In the genomic region with DNA sequence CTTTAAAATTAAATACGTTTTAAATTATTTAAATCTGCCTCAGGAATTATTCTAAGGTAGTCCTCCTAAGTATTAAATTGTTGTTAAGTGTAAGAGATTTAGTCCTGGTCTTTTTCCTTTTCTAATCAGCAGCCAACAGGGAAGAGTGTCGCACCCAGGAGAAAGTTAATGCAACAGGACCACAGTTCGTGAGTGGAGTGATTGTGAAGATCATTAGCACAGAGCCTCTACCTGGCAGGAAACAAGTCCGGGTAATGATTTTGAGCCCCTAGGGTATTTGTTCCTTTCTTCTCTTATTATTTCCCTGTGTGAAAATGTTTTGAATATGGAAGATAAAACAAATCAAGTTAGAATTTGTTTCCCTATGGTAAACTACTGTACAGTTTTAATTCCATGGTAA, we compare ENCODE assay signal across 25 cellular contexts. TPM values are rescaled to one million over a fixed set of nuclear protein-coding genes. Genes with fewer than 3 reads are reported as not detected.
DNase-seq lines count a peak whose midpoint lies in the region; FAIRE-seq and TF ChIP-seq lines count a peak whose summit lies in the region.
"Had no signal": no experiment of that assay in that cellular context is flagged by ENCODE, and none has a peak within 500 bp of the region (broad histone marks: within the 10 kb centered on the region; RNA-seq: fewer than 3 reads in every experiment).

No MANE protein-coding gene starts in this region.

- H4K5ac ChIP-seq in H1 (ENCODE audit: insufficient read length, low read depth, low read length), result peak overlapping the region; percentile 99

- H4K8ac ChIP-seq in H1 (ENCODE audit: extremely low read depth, insufficient read depth, low read length), result no peak overlapping the region
- no peak overlapping the region for H4K8ac ChIP-seq in neuronal stem cell (ENCODE audit: low read depth, low read length)

- no peaks in the 10 kb centered on the region for H3K9me3 Mint-ChIP-seq in activated naive CD4-positive, alpha-beta T cell treated with anti-CD3 and anti-CD28 coated beads for 36 hours

- no peak overlapping the region for H3K27ac Mint-ChIP-seq in activated naive CD4-positive, alpha-beta T cell treated with anti-CD3 and anti-CD28 coated beads for 36 hours
- H3K27ac Mint-ChIP-seq: CD4-positive, alpha-beta memory T cell had no signal

- peak overlapping the region; percentile 65 for H3K56ac ChIP-seq in H1 (replicated peaks; ENCODE audit: insufficient read length, low read depth, low read length)

- H3K23me2 ChIP-seq in H1 (ENCODE audit: low read depth, low read length), result peaks cover 2% of the 10 kb centered on the region; the same call in 1 of the 2 replicates

- H2BK120ac ChIP-seq in H1 (replicated peaks; ENCODE audit: low read depth, low read length), result peak overlapping the region; percentile 81
- no peak overlapping the region for H2BK120ac ChIP-seq in neuronal stem cell (ENCODE audit: low read depth, low read length)

- H3K4me1 Mint-ChIP-seq in activated naive CD4-positive, alpha-beta T cell treated with anti-CD3 and anti-CD28 coated beads for 36 hours (ENCODE audit: low read depth), result no peaks in the 10 kb centered on the region
- H3K4me1 Mint-ChIP-seq: CD4-positive, alpha-beta memory T cell had no signal

- H2BK20ac ChIP-seq in H1 (ENCODE audit: low read length), result peak overlapping the region; percentile 49; the same call in 1 of the 2 replicates

- H2BK5ac ChIP-seq in H1 (ENCODE audit: low read depth, low read length), result peak overlapping the region; percentile 75
- no peak overlapping the region for H2BK5ac ChIP-seq in neuronal stem cell (ENCODE audit: low read length)

- H3K4ac ChIP-seq in H1 (replicated peaks; ENCODE audit: insufficient read length, low read depth, low read length) (no peak overlapping the region), neuronal stem cell (ENCODE audit: low read length) (no peak overlapping the region)

- CTCF ChIA-PET in H1 (lab: Charles Lee; ENCODE audit: partially characterized antibody), result no interaction called here
- CTCF ChIA-PET in activated naive CD4-positive, alpha-beta T cell treated with anti-CD3 and anti-CD28 coated beads for 36 hours (lab: Charles Lee), result no interaction called here

- FAIRE-seq in H1 (lab: Jason Lieb, UNC), result peak; percentile 19
- FAIRE-seq: GM12891, HTR-8/SVneo had no signal

- H3K36me3 ChIP-seq in cardiac muscle cell (peaks cover 17% of the 10 kb centered on the region), H1 (ENCODE audit: control insufficient read depth in 2 of 4, insufficient read depth in 4 of 4, low read length in 3 of 4) (peaks cover 9 to 42% (median 24%) of the 10 kb centered on the region in 4 experiments; a peak in 6 of 8 replicates), iPS-18a (ENCODE audit: control insufficient read depth, low read depth, low read length) (peaks cover 28% of the 10 kb centered on the region), neuronal stem cell (replicated peaks in 1 of 2; ENCODE audit: control insufficient read depth in 2 of 2, insufficient read depth in 2 of 2, low read length in 2 of 2) (peaks cover 0 to 93% of the 10 kb centered on the region in 2 donors)

- peaks cover 45% of the 10 kb centered on the region for H3K4me1 ChIP-seq in cardiac muscle cell (ENCODE audit: low read depth)
- H3K4me1 ChIP-seq in H1 (replicated peaks in 1 of 4; ENCODE audit: control insufficient read depth in 3 of 4, insufficient read depth in 4 of 4, low read length in 3 of 4), result peaks cover 0 to 26% (median 4%) of the 10 kb centered on the region in 4 experiments; a peak in 3 of 7 replicates
- H3K4me1 ChIP-seq in iPS-18a (ENCODE audit: control insufficient read depth, low read depth, low read length), result peaks cover 51% of the 10 kb centered on the region
- H3K4me1 ChIP-seq in neuronal stem cell (ENCODE audit: control insufficient read depth in 2 of 2, insufficient read depth in 1 of 2, low read depth in 1 of 2, low read length in 2 of 2), result peaks cover 3 to 11% of the 10 kb centered on the region in 2 donors
- H3K4me1 ChIP-seq: BLaER1 treated with 17β-estradiol and CSF1 and Interleukin-3, amounts not matched to agents 10 nM and 100 nM; Caco-2 had no signal

- DNase-seq in cardiac muscle cell (ENCODE audit: low read depth in 1 of 2, low spot score in 1 of 2), result no peak
- no peak for DNase-seq in cardiac septum (ENCODE audit: low spot score)
- DNase-seq in H1 (ENCODE audit: low read depth in 1 of 2, low spot score in 2 of 2), result no peak
- no peak for DNase-seq in neuronal stem cell (ENCODE audit: low spot score)
- no peak for DNase-seq in activated naive CD4-positive, alpha-beta T cell treated with anti-CD3 and anti-CD28 coated beads for 36 hours
- no peak for DNase-seq in NCI-H226
- no peak for DNase-seq in effector CD8-positive, alpha-beta T cell (lab: John Stamatoyannopoulos, UW)
- DNase-seq: Caco-2; CD4-positive, alpha-beta memory T cell; DMS 273 treated with DMSO at 0.1 percent for 48 hours; DMS79 treated with DMSO at 0.1 percent for 48 hours; Karpas-422; MV-4-11; NCI-H1105 treated with DMSO at 0.1 percent for 48 hours; NCI-H2081; NCI-H2171; NCI-H524 treated with DMSO at 0.1 percent for 48 hours; NCI-H82; OCI-M1; Right ventricle myocardium superior had no signal

- H2AFZ ChIP-seq in H1 (ENCODE audit: low read length) (no peak overlapping the region), neuronal stem cell (ENCODE audit: low read length) (no peak overlapping the region)

- H3K27me3 ChIP-seq in cardiac muscle cell (no peaks in the 10 kb centered on the region), H1 (replicated peaks in 1 of 4; ENCODE audit: control insufficient read depth in 3 of 4, extremely low read depth in 1 of 4, insufficient read depth in 3 of 4, low read length in 3 of 4) (no peaks in the 10 kb centered on the region), iPS-18a (ENCODE audit: control insufficient read depth, insufficient read depth, low read length) (no peaks in the 10 kb centered on the region), neuronal stem cell (ENCODE audit: control insufficient read depth in 3 of 3, insufficient read depth in 3 of 3, low read depth in 1 of 3, low read length in 3 of 3) (no peaks in the 10 kb centered on the region)
- H3K27me3 ChIP-seq: BLaER1 treated with 17β-estradiol and CSF1 and Interleukin-3, amounts not matched to agents 10 nM and 100 nM had no signal

- H3K9me3 ChIP-seq in cardiac muscle cell (ENCODE audit: low read depth) (no peaks in the 10 kb centered on the region), H1 (ENCODE audit: insufficient read depth in 2 of 2, low read depth in 1 of 2, low read length in 1 of 2) (no peaks in the 10 kb centered on the region), iPS-18a (ENCODE audit: control insufficient read depth, low read depth, low read length) (no peaks in the 10 kb centered on the region), neuronal stem cell (replicated peaks in 1 of 2; ENCODE audit: control insufficient read depth in 2 of 2, insufficient read depth in 1 of 2, low read depth in 1 of 2, low read length in 2 of 2) (no peaks in the 10 kb centered on the region)
- H3K9me3 ChIP-seq: BLaER1 treated with 17β-estradiol and CSF1 and Interleukin-3, amounts not matched to agents 10 nM and 100 nM; Caco-2 had no signal

- peak overlapping the region in 3 of 4 experiments; percentile 40 to 49 (median 49); a peak in 5 of 7 replicates for H3K9ac ChIP-seq in H1 (replicated peaks in 1 of 4; ENCODE audit: extremely low read depth in 1 of 4, low read depth in 3 of 4, low read length in 3 of 4)
- H3K9ac ChIP-seq in iPS-18a (ENCODE audit: low read length), result peak overlapping the region; percentile 72
- H3K9ac ChIP-seq in neuronal stem cell (ENCODE audit: low read depth, low read length, poor library complexity), result no peak overlapping the region
- H3K9ac ChIP-seq: BLaER1 treated with 17β-estradiol and CSF1 and Interleukin-3, amounts not matched to agents 10 nM and 100 nM had no signal

- no peaks in the 10 kb centered on the region for H3K27me3 Mint-ChIP-seq in activated naive CD4-positive, alpha-beta T cell treated with anti-CD3 and anti-CD28 coated beads for 36 hours (ENCODE audit: low read depth)
- H3K27me3 Mint-ChIP-seq: CD4-positive, alpha-beta memory T cell had no signal

- no peak for TF ChIP-seq RAD21 in H1 (IDR thresholded peaks at IDR 0.05 in 1 of 2, conservative IDR thresholded peaks at IDR 0.05 in 1 of 2; ENCODE audit: low read depth in 2 of 2, low read length in 2 of 2)

- no peak overlapping the region for H3K4me3 Mint-ChIP-seq in activated naive CD4-positive, alpha-beta T cell treated with anti-CD3 and anti-CD28 coated beads for 36 hours
- H3K4me3 Mint-ChIP-seq: CD4-positive, alpha-beta memory T cell had no signal

- no peak overlapping the region for H3K4me3 ChIP-seq in cardiac muscle cell
- H3K4me3 ChIP-seq in H1 (ENCODE audit: extremely low read depth in 1 of 4, insufficient read depth in 2 of 4, low read depth in 3 of 4, low read length in 4 of 4), result peak overlapping the region; percentile 16 to 100 (median 28); a peak in 6 of 8 replicates
- H3K4me3 ChIP-seq in iPS-18a (ENCODE audit: low read length), result peak overlapping the region; percentile 96
- no peak overlapping the region for H3K4me3 ChIP-seq in neuronal stem cell (ENCODE audit: low read length in 2 of 2)
- H3K4me3 ChIP-seq: BLaER1 treated with 17β-estradiol and CSF1 and Interleukin-3, amounts not matched to agents 10 nM and 100 nM had no signal

- no peak for TF ChIP-seq CTCF in cardiac muscle cell (IDR thresholded peaks at IDR 0.05; ENCODE audit: low read depth, low read length)
- TF ChIP-seq CTCF in H1 (IDR thresholded peaks at IDR 0.05; ENCODE audit: control extremely low read depth in 1 of 3, insufficient read depth in 1 of 3, low read depth in 1 of 3, low read length in 3 of 3), result no peak

- no peaks in the 10 kb centered on the region for H4K20me1 ChIP-seq in H1 (replicated peaks in 1 of 2; ENCODE audit: control insufficient read depth in 1 of 2, insufficient read depth in 2 of 2, low read length in 2 of 2)
- H4K20me1 ChIP-seq: BLaER1 treated with 17β-estradiol and CSF1 and Interleukin-3, amounts not matched to agents 10 nM and 100 nM had no signal

- peaks cover 15% of the 10 kb centered on the region for H3K36me3 Mint-ChIP-seq in activated naive CD4-positive, alpha-beta T cell treated with anti-CD3 and anti-CD28 coated beads for 36 hours (ENCODE audit: low read depth)

- peaks cover 0 to 48% of the 10 kb centered on the region in 2 experiments; a peak in 2 of 4 replicates for H3K79me2 ChIP-seq in H1 (ENCODE audit: control insufficient read depth in 1 of 2, insufficient read depth in 2 of 2, low read length in 2 of 2)

- no peak for TF ChIP-seq EP300 in H1 (IDR thresholded peaks at IDR 0.05; ENCODE audit: borderline replicate concordance in 1 of 2, low read depth in 2 of 2, low read length in 2 of 2)

- peak; percentile 38 to 74 for TF ChIP-seq POLR2A in H1 (IDR thresholded peaks at IDR 0.05; ENCODE audit: control extremely low read depth in 1 of 2, low read depth in 2 of 2, low read length in 2 of 2)

- POLR2A ChIA-PET in H1 (lab: Charles Lee; ENCODE audit: partially characterized antibody), result interaction anchor here (0.6 to 9.8 kb wide), 3 partner anchors 55 to 141 kb away, joined by 4 to 306 read pairs (median 73); no protein-coding TSS in a partner anchor

- WGBS in H1 (ENCODE audit: extremely low coverage in 1 of 2, insufficient coverage in 1 of 2, insufficient read length in 1 of 2, insufficient replicate concordance in 2 of 2, low coverage in 1 of 2, low lambda C conversion rate in 2 of 2, missing lambda C conversion rate in 1 of 2), 2 experiments, result 6% methylated on average over 4 of the region's 4 CpGs; no CpG with 5 or more reads in 1 of the 2 experiments
- WGBS in neuronal stem cell (ENCODE audit: extremely low coverage in 2 of 2, insufficient read length in 2 of 2, insufficient replicate concordance in 1 of 2), 2 donors, result no CpG with 5 or more reads among the region's 4 CpGs

- H3K4me2 ChIP-seq in H1 (ENCODE audit: insufficient read depth in 1 of 2, low read depth in 2 of 2, low read length in 2 of 2) (peak overlapping the region; percentile 64 to 72), neuronal stem cell (ENCODE audit: insufficient read depth, low read length, poor library complexity, severe bottlenecking) (no peak overlapping the region)
- H3K4me2 ChIP-seq: BLaER1 treated with 17β-estradiol and CSF1 and Interleukin-3, amounts not matched to agents 10 nM and 100 nM had no signal

- no peaks in the 10 kb centered on the region for H3K79me1 ChIP-seq in H1 (ENCODE audit: low read depth, low read length)
- H3K79me1 ChIP-seq in neuronal stem cell (ENCODE audit: low read depth, low read length), result no peaks in the 10 kb centered on the region

- H2BK15ac ChIP-seq in H1 (ENCODE audit: low read length) (no peak overlapping the region), neuronal stem cell (ENCODE audit: low read length) (no peak overlapping the region)

- H3K18ac ChIP-seq in H1 (ENCODE audit: extremely low read depth, low read length), result peak overlapping the region; percentile 41; the same call in 1 of the 2 replicates
- no peak overlapping the region for H3K18ac ChIP-seq in neuronal stem cell (ENCODE audit: low read length)

- H3K23ac ChIP-seq in H1 (ENCODE audit: insufficient read length) (no peak overlapping the region), neuronal stem cell (ENCODE audit: low read depth, low read length, poor library complexity) (no peak overlapping the region)

- H3K27ac ChIP-seq in cardiac muscle cell (peak overlapping the region; percentile 96), H1 (ENCODE audit: low read depth, low read length) (peak overlapping the region; percentile 71; the same call in 1 of the 2 replicates), iPS-18a (ENCODE audit: low read length) (peak overlapping the region; percentile 82), neuronal stem cell (replicated peaks; ENCODE audit: low read length) (peak overlapping the region; percentile 72)
- H3K27ac ChIP-seq: 22Rv1; BLaER1 treated with 17β-estradiol and CSF1 and Interleukin-3, amounts not matched to agents 10 nM and 100 nM had no signal

- peak overlapping the region; percentile 71 for H4K91ac ChIP-seq in H1 (replicated peaks; ENCODE audit: insufficient read length, low read length)
- no peak overlapping the region for H4K91ac ChIP-seq in neuronal stem cell (ENCODE audit: low read depth, low read length, poor library complexity)

- H3K14ac ChIP-seq in H1 (ENCODE audit: insufficient read length), result no peak overlapping the region
- no peak overlapping the region for H3K14ac ChIP-seq in neuronal stem cell (ENCODE audit: low read length)

- no peak overlapping the region for H2AK5ac ChIP-seq in H1 (ENCODE audit: low read depth, low read length)
- no peak overlapping the region for H2AK5ac ChIP-seq in neuronal stem cell (ENCODE audit: low read depth, low read length)

- H2BK12ac ChIP-seq in H1 (ENCODE audit: low read depth, low read length), result peak overlapping the region; percentile 32; the same call in 1 of the 2 replicates
- H2BK12ac ChIP-seq in neuronal stem cell (ENCODE audit: low read length), result no peak overlapping the region

- intact Hi-C loops in cardiac septum (cut with DNase I), result no loop called here
- intact Hi-C loops in activated naive CD4-positive, alpha-beta T cell treated with anti-CD3 and anti-CD28 coated beads for 36 hours (cut with micrococcal nuclease), result no loop called here

RNA-seq across cellular contexts. Expression of gene LARP7, which starts 13.4 kb away (rescaled TPM):
- total RNA-seq in cardiac muscle cell (27.7 and 48.5 TPM in 2 replicates), cardiac septum (52.9 TPM)
- polyA plus RNA-seq in cardiac muscle cell (57.0 and 88.6 TPM in 2 replicates), H1 (2011; rRNA removed) (4.1 and 9.3 TPM in 2 replicates)
- total RNA-seq in H1 (2021; fragmentation: NEBNext Ultra II Directional; extraction: Animal tissue kit (Norgen Biotek cat#: 25700)), result 38.3 and 40.1 TPM in 2 replicates
- polyA plus RNA-seq in H1 (2011; cell fraction: cytosol; rRNA removed), result 20.7 TPM
- polyA plus RNA-seq in H1 (2011; cell fraction: nucleus; rRNA removed), result 2.8 TPM
- 35.0 to 61.3 TPM (median 43.5 TPM) in 4 replicates for polyA plus RNA-seq in H1 (2012, experiment 1 of 2)
- polyA plus RNA-seq in H1 (2012, experiment 2 of 2), result 22.6 TPM
- polyA plus RNA-seq in H1 (2013, experiment 1 of 2), result 64.4 TPM
- 58.7 TPM for polyA plus RNA-seq in H1 (2013, experiment 2 of 2)
- polyA minus RNA-seq in H1 (2011; rRNA and poly(A)+ RNA removed), result 2.6 and 5.8 TPM in 2 replicates
- 11.7 TPM for polyA minus RNA-seq in H1 (2011; cell fraction: cytosol; rRNA and poly(A)+ RNA removed)
- 14.7 TPM for polyA minus RNA-seq in H1 (2011; cell fraction: nucleus; rRNA and poly(A)+ RNA removed)
- polyA plus RNA-seq in neuronal stem cell (2013, experiment 1 of 2), result 166 TPM
- 178 TPM for polyA plus RNA-seq in neuronal stem cell (2013, experiment 2 of 2)
- total RNA-seq in activated naive CD4-positive, alpha-beta T cell treated with anti-CD3 and anti-CD28 coated beads for 36 hours, result 10 to 100 TPM; 41.5 to 41.9 TPM

RNA-seq across cellular contexts. Expression of gene ZGRF1, which starts 13.6 kb away (rescaled TPM):
- 3.0 and 10.4 TPM in 2 replicates for total RNA-seq in cardiac muscle cell
- polyA plus RNA-seq in cardiac muscle cell, result 3.2 and 3.9 TPM in 2 replicates
- total RNA-seq in cardiac septum, result 2.8 TPM
- total RNA-seq in H1 (2021; fragmentation: NEBNext Ultra II Directional; extraction: Animal tissue kit (Norgen Biotek cat#: 25700)), result 43.7 and 44.6 TPM in 2 replicates
- polyA plus RNA-seq in H1 (2011; rRNA removed), result 7.7 and 12.0 TPM in 2 replicates
- 22.7 TPM for polyA plus RNA-seq in H1 (2011; cell fraction: cytosol; rRNA removed)
- polyA plus RNA-seq in H1 (2011; cell fraction: nucleus; rRNA removed), result 12.5 TPM
- 17.1 to 32.9 TPM (median 21.1 TPM) in 4 replicates for polyA plus RNA-seq in H1 (2012, experiment 1 of 2)
- 1.4 TPM for polyA plus RNA-seq in H1 (2012, experiment 2 of 2)
- 25.4 TPM for polyA plus RNA-seq in H1 (2013, experiment 1 of 2)
- 22.5 TPM for polyA plus RNA-seq in H1 (2013, experiment 2 of 2)
- 13.9 and 21.8 TPM in 2 replicates for polyA minus RNA-seq in H1 (2011; rRNA and poly(A)+ RNA removed)
- 20.0 TPM for polyA minus RNA-seq in H1 (2011; cell fraction: cytosol; rRNA and poly(A)+ RNA removed)
- polyA minus RNA-seq in H1 (2011; cell fraction: nucleus; rRNA and poly(A)+ RNA removed), result 50.5 TPM
- 19.8 TPM for polyA plus RNA-seq in neuronal stem cell (2013, experiment 1 of 2)
- 21.4 TPM for polyA plus RNA-seq in neuronal stem cell (2013, experiment 2 of 2)
- 10 to 100 TPM; 40.0 to 43.0 TPM for total RNA-seq in activated naive CD4-positive, alpha-beta T cell treated with anti-CD3 and anti-CD28 coated beads for 36 hours

Comparison
In these comparisons a context has a peak if more than half of its experiments do, and no peak if none do; other contexts are left out.
1. H3K4me3 ChIP-seq: peak in H1 (4 of 4) and iPS-18a (single experiment); none in cardiac muscle cell (single experiment) and neuronal stem cell (0 of 2).
2. Peak in every context shown above with its lines, with median percentiles within 50 percentile points of each other: H3K27ac ChIP-seq.